In the genomic region with DNA sequence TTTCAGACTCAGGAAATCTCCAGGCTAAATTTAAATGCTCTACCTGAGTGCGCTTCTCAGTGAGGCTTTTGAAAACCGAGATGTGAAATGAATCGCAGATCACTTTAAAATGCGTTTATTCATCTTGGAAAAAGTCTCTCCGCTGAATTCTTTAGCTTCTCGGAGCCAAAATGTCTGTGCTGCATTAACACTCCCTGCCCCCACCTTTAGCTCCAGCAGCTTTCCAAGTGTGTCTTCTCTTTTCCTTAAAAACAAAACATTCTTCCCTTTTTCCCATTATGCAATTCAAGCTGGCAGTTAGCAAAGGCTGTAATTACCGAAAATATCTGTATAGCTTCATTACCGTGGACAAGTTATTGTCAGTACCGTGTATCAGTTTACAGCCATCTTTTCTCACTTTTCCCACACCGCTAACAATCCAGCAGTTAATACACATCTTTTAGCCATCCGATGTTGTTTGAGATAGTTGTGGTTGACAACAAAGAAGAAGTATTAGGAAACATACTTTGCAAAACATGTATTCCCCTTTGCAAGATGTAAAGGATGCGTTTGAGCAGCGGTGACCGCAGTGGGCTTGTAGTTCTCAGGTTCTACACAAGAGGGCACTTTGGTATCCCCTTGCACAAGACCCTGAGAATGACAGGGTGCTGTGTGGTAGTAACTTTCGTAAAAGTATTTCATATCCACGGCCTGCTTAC, we compare ENCODE assay signal across 10 cellular contexts.
A peak's percentile ranks its signal among the peaks of the same experiment; 100 is the strongest.
DNase-seq lines count a peak whose midpoint lies in the region; ATAC-seq and TF ChIP-seq lines count a peak whose summit lies in the region.
"Had no signal": no experiment of that assay in that cellular context is flagged by ENCODE, and none has a peak within 500 bp of the region (broad histone marks: within the 10 kb centered on the region; RNA-seq: fewer than 3 reads in every experiment).

No MANE protein-coding gene starts in this region.

- H3K4me1 ChIP-seq in PC-9 (replicated peaks; ENCODE audit: insufficient read depth), result no peaks in the 10 kb centered on the region
- H3K4me1 ChIP-seq in spleen, result no peaks in the 10 kb centered on the region
- H3K4me1 ChIP-seq: BLaER1 treated with 17β-estradiol and CSF1 and Interleukin-3, amounts not matched to agents 10 nM and 100 nM had no signal

- H3K27me3 Mint-ChIP-seq in glutamatergic neuron (ENCODE audit: unreplicated experiment), result peaks cover 4% of the 10 kb centered on the region
- H3K27me3 Mint-ChIP-seq: central memory CD8-positive, alpha-beta T cell had no signal

- H3K4me2 ChIP-seq in PC-9, result no peak overlapping the region
- H3K4me2 ChIP-seq: BLaER1 treated with 17β-estradiol and CSF1 and Interleukin-3, amounts not matched to agents 10 nM and 100 nM had no signal

- TF ChIP-seq CTCF in PC-9 (conservative IDR thresholded peaks at IDR 0.05) (peak; percentile 36; the same call in 1 of the 2 replicates), glutamatergic neuron (IDR thresholded peaks at IDR 0.05; ENCODE audit: partially characterized antibody, unreplicated experiment) (peak; percentile 81), spleen (IDR thresholded peaks at IDR 0.05 in 8 of 11, conservative IDR thresholded peaks at IDR 0.05 in 3 of 11) (peak in 6 of 11 experiments; percentile 12 to 50 (median 42))

- ATAC-seq in stimulated activated naive CD8-positive, alpha-beta T cell treated with anti-CD3 and anti-CD28 coated beads, Interleukin-15, Interleukin-2, amounts not matched to agents 100 U/mL and 50 U/mL, for 24 hours, result no peak
- no peak for ATAC-seq in GM19035 (IDR thresholded peaks at IDR 0.05; ENCODE audit: unreplicated experiment)

- no peaks in the 10 kb centered on the region for H3K9me3 Mint-ChIP-seq in glutamatergic neuron (ENCODE audit: unreplicated experiment)
- H3K9me3 Mint-ChIP-seq: central memory CD8-positive, alpha-beta T cell had no signal

- no peaks in the 10 kb centered on the region for H3F3A ChIP-seq in PC-9 (ENCODE audit: insufficient read depth, low read depth)

- 57 to 71% (median 64%) methylated on average over 16 of the region's 16 CpGs for WGBS in spleen, 5 donors

- H3K4me3 ChIP-seq in PC-9, result no peak overlapping the region
- H3K4me3 ChIP-seq in spleen, result peak overlapping the region in 1 of 8 donors; percentile 6
- H3K4me3 ChIP-seq: BLaER1 treated with 17β-estradiol and CSF1 and Interleukin-3, amounts not matched to agents 10 nM and 100 nM had no signal

- intact Hi-C loops in PC-9 (cut with micrococcal nuclease; ENCODE audit: unreplicated experiment) (no loop called here), spleen (cut with DNase I; ENCODE audit: low total_unique reads) (no loop called here)

- TF ChIP-seq POLR2A in spleen (IDR thresholded peaks at IDR 0.05), result no peak

- no peaks in the 10 kb centered on the region for H3K79me2 ChIP-seq in PC-9 (ENCODE audit: low read depth)

- no peaks in the 10 kb centered on the region for H3K4me1 Mint-ChIP-seq in glutamatergic neuron (ENCODE audit: low read depth, unreplicated experiment)
- H3K4me1 Mint-ChIP-seq: central memory CD8-positive, alpha-beta T cell had no signal

- no peaks in the 10 kb centered on the region for H4K20me1 ChIP-seq in PC-9 (ENCODE audit: insufficient read depth)
- H4K20me1 ChIP-seq: BLaER1 treated with 17β-estradiol and CSF1 and Interleukin-3, amounts not matched to agents 10 nM and 100 nM had no signal

- H3K9me3 ChIP-seq in PC-9 (ENCODE audit: insufficient read depth, low read depth) (no peaks in the 10 kb centered on the region), spleen (no peaks in the 10 kb centered on the region)
- H3K9me3 ChIP-seq: BLaER1 treated with 17β-estradiol and CSF1 and Interleukin-3, amounts not matched to agents 10 nM and 100 nM had no signal

- H3K36me3 Mint-ChIP-seq in glutamatergic neuron (ENCODE audit: unreplicated experiment), result no peaks in the 10 kb centered on the region

- H3K27ac ChIP-seq in PC-9 (no peak overlapping the region), spleen (no peak overlapping the region)
- H3K27ac ChIP-seq: BLaER1 treated with 17β-estradiol and CSF1 and Interleukin-3, amounts not matched to agents 10 nM and 100 nM had no signal

- POLR2A ChIA-PET in PC-9 (lab: Charles Lee; ENCODE audit: unreplicated experiment), result no interaction called here

- no peak overlapping the region for H3K4me3 Mint-ChIP-seq in glutamatergic neuron (ENCODE audit: unreplicated experiment)
- H3K4me3 Mint-ChIP-seq: central memory CD8-positive, alpha-beta T cell had no signal

- H3K9me2 ChIP-seq in PC-9 (ENCODE audit: insufficient read depth), result no peaks in the 10 kb centered on the region

- DNase-seq in NCI-H1417 (lab: John Stamatoyannopoulos, UW), result peak; percentile 11 to 63 (median 18)
- no peak for DNase-seq in NCI-H1417 treated with DMSO at 0.1 percent for 48 hours (lab: John Stamatoyannopoulos, UW)
- DNase-seq in PC-9, result no peak
- peak; percentile 61 for DNase-seq in glutamatergic neuron
- no peak for DNase-seq in spleen
- no peak for DNase-seq in stimulated activated naive CD8-positive, alpha-beta T cell treated with anti-CD3 and anti-CD28 coated beads, Interleukin-15, Interleukin-2, amounts not matched to agents 100 U/mL and 50 U/mL, for 24 hours
- no peak for DNase-seq in OCI-M2 (lab: John Stamatoyannopoulos, UW; ENCODE audit: unreplicated experiment)

- H2AFZ ChIP-seq in PC-9, result no peak overlapping the region

- no peaks in the 10 kb centered on the region for H3K27me3 ChIP-seq in PC-9 (ENCODE audit: insufficient read depth, low read depth)
- no peaks in the 10 kb centered on the region for H3K27me3 ChIP-seq in spleen (replicated peaks in 1 of 7)
- H3K27me3 ChIP-seq: BLaER1 treated with 17β-estradiol and CSF1 and Interleukin-3, amounts not matched to agents 10 nM and 100 nM had no signal

- BruUV-seq in PC-9 (replicated peaks; lab: Mats Ljungman, UMichigan), result no TSS peak

- no peak overlapping the region for H3K27ac Mint-ChIP-seq in glutamatergic neuron (ENCODE audit: unreplicated experiment)

- no peaks in the 10 kb centered on the region for H3K36me3 ChIP-seq in PC-9 (ENCODE audit: low read depth)
- H3K36me3 ChIP-seq in spleen, result no peaks in the 10 kb centered on the region
- H3K36me3 ChIP-seq: BLaER1 treated with 17β-estradiol and CSF1 and Interleukin-3, amounts not matched to agents 10 nM and 100 nM had no signal

- CTCF ChIA-PET in PC-9 (lab: Charles Lee), result interaction anchor here (0.5 to 1.0 kb wide), 2 partner anchors 93 to 203 kb away, joined by 3 to 5 read pairs; no protein-coding TSS in a partner anchor

Comparison
In these comparisons a context has a peak if more than half of its experiments do, and no peak if none do; other contexts are left out.
1. DNase-seq: peak in NCI-H1417 (3 of 3) and glutamatergic neuron (single experiment); none in NCI-H1417 treated with DMSO at 0.1 percent for 48 hours (single experiment), PC-9 (0 of 2), spleen (single experiment), stimulated activated naive CD8-positive, alpha-beta T cell treated with anti-CD3 and anti-CD28 coated beads, Interleukin-15, Interleukin-2, amounts not matched to agents 100 U/mL and 50 U/mL, for 24 hours (single experiment) and OCI-M2 (single experiment).
2. Peak in every context shown above with its lines, with median percentiles within 50 percentile points of each other: CTCF ChIP-seq.